ENCODE assay signal across 8 cellular contexts in the genomic region with DNA sequence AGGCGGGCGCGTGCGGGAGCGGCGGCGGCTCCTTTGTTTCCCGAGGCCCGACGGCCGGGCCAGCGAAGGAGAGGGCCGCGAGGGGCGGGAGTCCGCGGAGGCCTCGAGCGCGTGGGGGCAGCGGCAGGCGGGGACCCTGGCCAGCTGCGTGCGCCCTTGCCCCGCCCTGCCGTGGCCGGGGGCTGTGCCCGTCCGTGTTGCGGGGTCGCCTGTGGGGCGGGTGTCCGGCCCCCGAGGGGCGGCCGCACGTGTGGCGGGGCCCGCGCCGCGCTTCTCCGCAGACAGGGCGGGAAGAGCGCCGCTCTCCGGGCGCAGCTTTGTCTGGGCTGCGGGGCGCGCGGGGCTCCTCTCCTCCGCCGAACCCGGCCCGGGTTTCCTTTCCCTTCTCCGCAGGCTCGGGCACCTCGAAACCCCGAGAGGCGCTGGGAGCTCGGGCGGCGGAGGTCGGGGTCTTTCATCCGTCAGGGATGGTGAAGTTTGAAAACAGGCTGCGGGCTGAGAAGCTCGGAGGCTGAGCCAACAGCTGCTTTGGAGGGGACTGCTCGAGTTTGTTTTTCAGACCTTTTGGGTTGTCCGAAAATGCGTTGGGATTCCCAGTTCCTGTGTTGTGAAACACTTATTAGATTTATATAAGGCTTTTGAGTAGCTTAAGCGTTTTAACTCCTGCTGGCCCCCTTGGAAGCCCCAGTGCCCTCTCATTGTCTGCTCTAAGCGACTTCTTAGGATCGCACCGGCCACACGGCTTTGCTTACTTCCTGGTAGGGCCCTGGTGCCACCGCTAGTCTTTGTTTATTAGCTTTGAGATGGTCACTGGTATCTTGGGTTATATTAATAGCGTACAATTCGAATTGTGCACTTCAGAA. TPM values are rescaled to one million over a fixed set of nuclear protein-coding genes. Genes with fewer than 3 reads are reported as not detected.
A peak's percentile ranks its signal among the peaks of the same experiment; 100 is the strongest.
DNase-seq lines count a peak whose midpoint lies in the region; ATAC-seq and TF ChIP-seq lines count a peak whose summit lies in the region.

No MANE protein-coding gene starts in this region.

- no peak overlapping the region for H2BK120ac ChIP-seq in H9 (ENCODE audit: low read depth, low read length, poor library complexity, severe bottlenecking)

- no CpG with 5 or more reads among the region's 79 CpGs for WGBS in H9 (ENCODE audit: extremely low coverage, insufficient read length, low lambda C conversion rate)

- H3K9ac ChIP-seq in H9 (ENCODE audit: extremely low read depth, insufficient read length, low read length): no peak overlapping the region

- H3K79me1 ChIP-seq in H9 (ENCODE audit: insufficient read depth, low read depth, low read length, poor library complexity, severe bottlenecking): no peaks in the 10 kb centered on the region

- H3K14ac ChIP-seq in H9 (ENCODE audit: insufficient read depth, low read length): peak overlapping the region; percentile 90

- H3K27me3 ChIP-seq in GM06990 (replicated peaks; ENCODE audit: control insufficient read depth, insufficient read depth, low read length) (no peaks in the 10 kb centered on the region), H9 (ENCODE audit: insufficient read depth, low read length) (peaks cover 46% of the 10 kb centered on the region)

- H3K79me2 ChIP-seq in H9 (ENCODE audit: insufficient read depth, low read length): no peaks in the 10 kb centered on the region

- no peak overlapping the region for H3T11ph ChIP-seq in H9 (ENCODE audit: low read length)

- H4K91ac ChIP-seq in H9 (ENCODE audit: insufficient read length, low read depth, low read length): no peak overlapping the region

- H2BK20ac ChIP-seq in H9 (ENCODE audit: low read depth, low read length, poor library complexity, severe bottlenecking): no peak overlapping the region

- no peak overlapping the region for H3K18ac ChIP-seq in H9 (ENCODE audit: insufficient read length, low read depth, low read length)

- no peak overlapping the region for H3K56ac ChIP-seq in H9 (ENCODE audit: insufficient read length, low read depth, low read length)

- no peak overlapping the region for H3K4ac ChIP-seq in H9 (ENCODE audit: low read depth, low read length)

- no peak overlapping the region for H4K8ac ChIP-seq in H9 (replicated peaks; ENCODE audit: insufficient read length, low read depth, low read length)

- peaks cover 51% of the 10 kb centered on the region for H3K27me3 Mint-ChIP-seq in H9 (ENCODE audit: low read depth)

- H2BK5ac ChIP-seq in H9 (ENCODE audit: insufficient read length, low read length): no peak overlapping the region

- no peak for ATAC-seq in GM18868 (IDR thresholded peaks at IDR 0.05; ENCODE audit: unreplicated experiment)

- no peak overlapping the region for H3K27ac ChIP-seq in H9 (ENCODE audit: insufficient read length, low read depth, low read length)

- H3K23ac ChIP-seq in H9 (ENCODE audit: insufficient read length, low read depth, low read length): no peak overlapping the region

- no peak overlapping the region for H2AK5ac ChIP-seq in H9 (ENCODE audit: insufficient read length, low read length)

- H3K9me3 ChIP-seq in H9 (ENCODE audit: control insufficient read depth, low read depth, low read length): no peaks in the 10 kb centered on the region

- H3K36me3 ChIP-seq in GM06990 (ENCODE audit: control insufficient read depth, insufficient read depth, low read length): no peaks in the 10 kb centered on the region

- no peaks in the 10 kb centered on the region for H4K20me1 ChIP-seq in H9 (ENCODE audit: control insufficient read depth, insufficient read depth, insufficient read length)

- peak overlapping the region; percentile 90 for H3K4me3 ChIP-seq in GM06990 (replicated peaks; ENCODE audit: low read depth, low read length)

- H3K4me1 Mint-ChIP-seq in H9: peaks cover 33 to 67% of the 10 kb centered on the region in 2 experiments

- H3K4me3 Mint-ChIP-seq in H9: peak overlapping the region; percentile 72 to 93

- H2BK12ac ChIP-seq in H9 (ENCODE audit: insufficient read length, low read depth, low read length): no peak overlapping the region

- no peak overlapping the region for H2BK15ac ChIP-seq in H9 (ENCODE audit: low read depth, low read length)

- peak overlapping the region; percentile 52 for H3K4me2 ChIP-seq in H9 (ENCODE audit: insufficient read depth, insufficient read length, low read length)

- H4K5ac ChIP-seq in H9 (ENCODE audit: insufficient read length, low read depth, low read length): no peak overlapping the region

- TF ChIP-seq CTCF in GM06990 (IDR thresholded peaks at IDR 0.05; ENCODE audit: insufficient read depth, low read length, poor library complexity, severe bottlenecking): peak; percentile 37
- no peak; the same call in 2 of the 3 replicates for TF ChIP-seq CTCF in H9 (conservative IDR thresholded peaks at IDR 0.05)

- peaks cover 17% of the 10 kb centered on the region for H3K23me2 ChIP-seq in H9 (ENCODE audit: insufficient read length, low read depth, low read length, poor library complexity, severe bottlenecking)

- peak overlapping the region in 1 of 3 experiments; percentile 73; a peak in 2 of 7 replicates for H3K27ac Mint-ChIP-seq in H9

- H3K36me3 Mint-ChIP-seq in H9 (ENCODE audit: insufficient read depth in 1 of 3, low read depth in 3 of 3): no peaks in the 10 kb centered on the region; a peak in 1 of 7 replicates

- peak; percentile 63 for DNase-seq in GM06990 (ENCODE audit: extremely low read depth, insufficient read length)
- DNase-seq in H9: peak; percentile 53
- DNase-seq in NCI-H1105 (lab: John Stamatoyannopoulos, UW): peak; percentile 48
- peak; percentile 65 for DNase-seq in UCSD-AML1 (lab: John Stamatoyannopoulos, UW; ENCODE audit: unreplicated experiment)
- peak; percentile 64 for DNase-seq in dedifferentiated amniotic fluid mesenchymal stem cell (ENCODE audit: extremely low spot score)
- DNase-seq in left kidney (ENCODE audit: low read depth, low spot score): peak; percentile 86
- DNase-seq in stimulated activated CD4-positive, alpha-beta T cell treated with anti-CD3 and anti-CD28 coated beads, Interleukin-4, amount 100 ng/mL, for 24 hours: peak; percentile 46

- H2AFZ ChIP-seq in H9 (ENCODE audit: low read length): no peak overlapping the region

- peaks cover 6% of the 10 kb centered on the region; the same call in 1 of the 2 replicates for H3K4me1 ChIP-seq in H9 (ENCODE audit: insufficient read depth, low read length)

- peaks cover 0 to 5% of the 10 kb centered on the region in 2 experiments; a peak in 2 of 5 replicates for H3K9me3 Mint-ChIP-seq in H9

RNA-seq across cellular contexts. Expression of gene USP3, which starts 0.8 kb away (rescaled TPM):
- total RNA-seq in H9 (2021): 12.0 and 14.2 TPM in 2 replicates
